ENCODE assay signal across 1 cellular context in genomic region chr2:26530141-26530540, GRCh38.
TF ChIP-seq lines count a peak whose summit lies in the region.

No MANE protein-coding gene starts in this region.

TF ChIP-seq in HepG2, 621 proteins besides CTCF, POLR2A, EP300 and RAD21:
- TF ChIP-seq, protein P1, sequence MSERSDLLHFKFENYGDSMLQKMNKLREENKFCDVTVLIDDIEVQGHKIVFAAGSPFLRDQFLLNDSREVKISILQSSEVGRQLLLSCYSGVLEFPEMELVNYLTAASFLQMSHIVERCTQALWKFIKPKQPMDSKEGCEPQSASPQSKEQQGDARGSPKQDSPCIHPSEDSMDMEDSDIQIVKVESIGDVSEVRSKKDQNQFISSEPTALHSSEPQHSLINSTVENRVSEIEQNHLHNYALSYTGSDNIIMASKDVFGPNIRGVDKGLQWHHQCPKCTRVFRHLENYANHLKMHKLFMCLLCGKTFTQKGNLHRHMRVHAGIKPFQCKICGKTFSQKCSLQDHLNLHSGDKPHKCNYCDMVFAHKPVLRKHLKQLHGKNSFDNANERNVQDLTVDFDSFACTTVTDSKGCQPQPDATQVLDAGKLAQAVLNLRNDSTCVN (CRISPR knock-in tag; IDR thresholded peaks at IDR 0.05; ENCODE audit: borderline replicate concordance), result no peak
- TF ChIP-seq PAWR (CRISPR knock-in tag; IDR thresholded peaks at IDR 0.05; ENCODE audit: borderline replicate concordance) (no peak), AKNA (CRISPR knock-in tag; IDR thresholded peaks at IDR 0.05; ENCODE audit: borderline replicate concordance) (no peak), ZNF546 (CRISPR knock-in tag; conservative IDR thresholded peaks at IDR 0.05) (no peak)
